ENCODE assay signal across 8 cellular contexts in genomic region chr10:89644691-89644966, GRCh38. TPM values are rescaled to one million over a fixed set of nuclear protein-coding genes. Genes with fewer than 3 reads are reported as not detected.
DNase-seq lines count a peak whose midpoint lies in the region; ATAC-seq and TF ChIP-seq lines count a peak whose summit lies in the region.

No MANE protein-coding gene starts in this region.

- peaks cover 7% of the 10 kb centered on the region in 2 donors for H3K4me1 Mint-ChIP-seq in effector memory CD8-positive, alpha-beta T cell (ENCODE audit: low read depth in 2 of 2)
- peaks cover 6 to 13% (median 8%) of the 10 kb centered on the region in 7 donors for H3K4me1 Mint-ChIP-seq in naive thymus-derived CD4-positive, alpha-beta T cell

- no peaks in the 10 kb centered on the region for H3K9me3 ChIP-seq in naive thymus-derived CD4-positive, alpha-beta T cell (ENCODE audit: control insufficient read depth in 2 of 3, low read length in 3 of 3)

- CTCF ChIA-PET in naive thymus-derived CD4-positive, alpha-beta T cell (lab: Charles Lee), result no interaction called here

- peak overlapping the region; percentile 55 for H3K27ac ChIP-seq in naive thymus-derived CD4-positive, alpha-beta T cell (ENCODE audit: low read depth, low read length)

- peak; percentile 37 for ATAC-seq in GM21723 (IDR thresholded peaks at IDR 0.05; ENCODE audit: unreplicated experiment)
- peak; percentile 25 for ATAC-seq in effector memory CD8-positive, alpha-beta T cell (replicated peaks)
- peak; percentile 33 for ATAC-seq in naive thymus-derived CD4-positive, alpha-beta T cell

- H3K4me3 Mint-ChIP-seq in effector memory CD8-positive, alpha-beta T cell, result no peak overlapping the region
- no peak overlapping the region for H3K4me3 Mint-ChIP-seq in naive thymus-derived CD4-positive, alpha-beta T cell

- DNase-seq in GM12865 (ENCODE audit: low read depth), result no peak
- no peak for DNase-seq in LNCaP clone FGC (ENCODE audit: low read depth)
- peak in 1 of 3 experiments; percentile 8 for DNase-seq in effector memory CD8-positive, alpha-beta T cell
- DNase-seq in naive thymus-derived CD4-positive, alpha-beta T cell, result peak in 3 of 9 donors; percentile 8 to 38 (median 31)
- no peak for DNase-seq in NCI-H1694 (lab: John Stamatoyannopoulos, UW)
- DNase-seq in RKO (ENCODE audit: low spot score), result no peak
- DNase-seq in AML-193 (lab: John Stamatoyannopoulos, UW), result no peak

- H3K36me3 ChIP-seq in naive thymus-derived CD4-positive, alpha-beta T cell (ENCODE audit: control insufficient read depth in 2 of 3, insufficient read depth in 3 of 3, low read length in 3 of 3), result no peaks in the 10 kb centered on the region

- H3K36me3 Mint-ChIP-seq in effector memory CD8-positive, alpha-beta T cell (ENCODE audit: insufficient read depth), result no peaks in the 10 kb centered on the region
- H3K36me3 Mint-ChIP-seq in naive thymus-derived CD4-positive, alpha-beta T cell, result peaks cover 0 to 4% (median 0%) of the 10 kb centered on the region in 5 donors

- POLR2A ChIA-PET in naive thymus-derived CD4-positive, alpha-beta T cell (lab: Charles Lee), result interaction anchor here (1.4 kb wide), 1 partner anchor 56 kb away, joined by 13 read pairs; the partner anchor contains the start of gene KIF20B

- no peaks in the 10 kb centered on the region for H3K27me3 ChIP-seq in naive thymus-derived CD4-positive, alpha-beta T cell (ENCODE audit: control insufficient read depth in 2 of 2, insufficient read depth in 2 of 2, low read length in 2 of 2)

- intact Hi-C loops in naive thymus-derived CD4-positive, alpha-beta T cell (cut with micrococcal nuclease), result loop anchor here (1.0 to 10.0 kb wide), 8 partner anchors 57 to 1827 kb away; partner anchors contain the start of genes IFIT5 (in 2 of the 2), LIPA (in 2 of the 2), ATAD1 (in 1 of the 2) and FAS (in 1 of the 2)

- peak overlapping the region in 1 of 2 donors; percentile 68 for H3K27ac Mint-ChIP-seq in effector memory CD8-positive, alpha-beta T cell
- H3K27ac Mint-ChIP-seq in naive thymus-derived CD4-positive, alpha-beta T cell, result no peak overlapping the region

- TF ChIP-seq CTCF in GM12865 (IDR thresholded peaks at IDR 0.05; ENCODE audit: insufficient read depth, low read depth, low read length, missing control alignments), result no peak
- TF ChIP-seq CTCF in LNCaP clone FGC (IDR thresholded peaks at IDR 0.05; ENCODE audit: control insufficient read depth, extremely low read depth, insufficient read depth), result no peak

- H3K4me3 ChIP-seq in GM12865 (ENCODE audit: low read depth, low read length), result peak overlapping the region; percentile 75
- H3K4me3 ChIP-seq in LNCaP clone FGC (ENCODE audit: low read depth, low read length), result peak overlapping the region; percentile 75
- H3K4me3 ChIP-seq in naive thymus-derived CD4-positive, alpha-beta T cell (ENCODE audit: low read length), result peak overlapping the region; percentile 76

- H3K27me3 Mint-ChIP-seq in effector memory CD8-positive, alpha-beta T cell, result peaks cover 26 to 34% of the 10 kb centered on the region in 2 donors
- H3K27me3 Mint-ChIP-seq in naive thymus-derived CD4-positive, alpha-beta T cell, result peaks cover 0 to 24% (median 8%) of the 10 kb centered on the region in 5 donors

- H3K4me1 ChIP-seq in naive thymus-derived CD4-positive, alpha-beta T cell (ENCODE audit: control insufficient read depth in 2 of 2, insufficient read depth in 2 of 2, low read length in 2 of 2), result peaks cover 0 to 6% of the 10 kb centered on the region in 2 donors

- H3K9me3 Mint-ChIP-seq in effector memory CD8-positive, alpha-beta T cell, result no peaks in the 10 kb centered on the region
- peaks cover 0 to 4% (median 0%) of the 10 kb centered on the region in 11 donors for H3K9me3 Mint-ChIP-seq in naive thymus-derived CD4-positive, alpha-beta T cell

RNA-seq across cellular contexts. Expression of gene PANK1, which starts 0.4 kb away (rescaled TPM):
- total RNA-seq in naive thymus-derived CD4-positive, alpha-beta T cell, result 1 to 10 TPM in 2 of 5 experiments, under 1 TPM in 3; 0.49 to 5.9 (median 0.98) TPM
- under 1 TPM; 0.24 to 0.95 TPM for polyA plus RNA-seq in naive thymus-derived CD4-positive, alpha-beta T cell

RNA-seq across cellular contexts. Expression of gene KIF20B, which starts 56.8 kb away (rescaled TPM):
- 10 to 100 TPM; 14.5 to 49.0 (median 19.3) TPM for total RNA-seq in naive thymus-derived CD4-positive, alpha-beta T cell
- 10 to 100 TPM; 21.0 to 25.6 TPM for polyA plus RNA-seq in naive thymus-derived CD4-positive, alpha-beta T cell
